19 cellular contexts compared by ENCODE assay signal in genomic region chr22:40613025-40613424, GRCh38. TPM values are rescaled to one million over a fixed set of nuclear protein-coding genes. Genes with fewer than 3 reads are reported as not detected.
DNase-seq lines count a peak whose midpoint lies in the region; ATAC-seq, FAIRE-seq and TF ChIP-seq lines count a peak whose summit lies in the region.
"Had no signal": no experiment of that assay in that cellular context is flagged by ENCODE, and none has a peak within 500 bp of the region (broad histone marks: within the 10 kb centered on the region; RNA-seq: fewer than 3 reads in every experiment).

No MANE protein-coding gene starts in this region.

- H3K4me3 ChIP-seq in A549 (no peak overlapping the region), psoas muscle (no peak overlapping the region), suprapubic skin (no peak overlapping the region)

- H3K9me3 Mint-ChIP-seq in stimulated activated naive B cell treated with anti-CD40 and anti-IgM and Interleukin-4, amounts not matched to agents 10 μg/mL and 1 μg/mL and 100 μg/mL, for 72 hours, result peaks cover 0 to 2% of the 10 kb centered on the region in 2 donors
- H3K9me3 Mint-ChIP-seq: CD4-positive, alpha-beta memory T cell had no signal

- FAIRE-seq in A549 (lab: Jason Lieb, UNC), result no peak
- FAIRE-seq in GM12891 (lab: Jason Lieb, UNC), result peak; percentile 52
- FAIRE-seq: D721Med, G401.6, GM12892 had no signal

- no peak for TF ChIP-seq RAD21 in A549 (conservative IDR thresholded peaks at IDR 0.05 in 1 of 2, IDR thresholded peaks at IDR 0.05 in 1 of 2)

- TF ChIP-seq POLR2A in A549 (IDR thresholded peaks at IDR 0.05; ENCODE audit: low read length), result no peak
- no peak for TF ChIP-seq POLR2A in GM12891 (IDR thresholded peaks at IDR 0.05; ENCODE audit: low read depth, low read length)
- TF ChIP-seq POLR2A in suprapubic skin (IDR thresholded peaks at IDR 0.05), result no peak

- H3K36me3 ChIP-seq in psoas muscle (ENCODE audit: insufficient read depth in 1 of 2, low read depth in 1 of 2), result no peaks in the 10 kb centered on the region
- no peaks in the 10 kb centered on the region for H3K36me3 ChIP-seq in suprapubic skin

- no peaks in the 10 kb centered on the region for H3K9me3 ChIP-seq in A549
- no peaks in the 10 kb centered on the region for H3K9me3 ChIP-seq in psoas muscle
- H3K9me3 ChIP-seq in suprapubic skin, result no peaks in the 10 kb centered on the region

- H3K36me3 Mint-ChIP-seq in stimulated activated naive B cell treated with anti-CD40 and anti-IgM and Interleukin-4, amounts not matched to agents 10 μg/mL and 1 μg/mL and 100 μg/mL, for 72 hours, result peaks cover 9 to 15% of the 10 kb centered on the region in 2 donors

- POLR2A ChIA-PET in A549 (lab: Yijun Ruan, JAX) (no interaction called here), RWPE1 (lab: Yijun Ruan, JAX; ENCODE audit: low non-redundant PET) (no interaction called here)

- no peak overlapping the region for H3K4me3 Mint-ChIP-seq in stimulated activated naive B cell treated with anti-CD40 and anti-IgM and Interleukin-4, amounts not matched to agents 10 μg/mL and 1 μg/mL and 100 μg/mL, for 72 hours
- H3K4me3 Mint-ChIP-seq: B cell; CD4-positive, alpha-beta memory T cell had no signal

- no peaks in the 10 kb centered on the region for H3K27me3 ChIP-seq in psoas muscle (ENCODE audit: insufficient read depth in 3 of 3, low read length in 2 of 3)
- H3K27me3 ChIP-seq in suprapubic skin, result no peaks in the 10 kb centered on the region

- TF ChIP-seq EP300 in A549 (IDR thresholded peaks at IDR 0.05) (no peak), suprapubic skin (IDR thresholded peaks at IDR 0.05) (no peak)

- H3K4me1 ChIP-seq in A549, result peaks cover 53% of the 10 kb centered on the region
- peaks cover 41% of the 10 kb centered on the region for H3K4me1 ChIP-seq in psoas muscle
- peaks cover 18% of the 10 kb centered on the region for H3K4me1 ChIP-seq in suprapubic skin

- no peak for ATAC-seq in A549
- ATAC-seq in psoas muscle, result no peak
- no peak for ATAC-seq in stimulated activated naive B cell treated with anti-CD40 and anti-IgM and Interleukin-4, amounts not matched to agents 10 μg/mL and 1 μg/mL and 100 μg/mL, for 72 hours (replicated peaks)

- DNase-seq in A549 (ENCODE audit: low read depth in 1 of 2, low spot score in 1 of 2) (no peak), GM12891 (ENCODE audit: insufficient read length, low spot score) (no peak), RWPE1 (ENCODE audit: low spot score) (no peak), psoas muscle (no peak), suprapubic skin (ENCODE audit: low spot score in 2 of 2) (no peak), SIG-M5 treated with dmso at 0.1 percent for 504 hours (lab: John Stamatoyannopoulos, UW; ENCODE audit: unreplicated experiment) (no peak)
- no peak for DNase-seq in stimulated activated naive B cell treated with anti-CD40 and anti-IgM and Interleukin-4, amounts not matched to agents 10 μg/mL and 1 μg/mL and 100 μg/mL, for 72 hours
- DNase-seq: C1 segment of cervical spinal cord; CD4-positive, alpha-beta memory T cell; COR-L47; DMS153; DMS79 treated with DMSO at 0.1 percent for 48 hours; EL; HCEC 1CT; KG1 had no signal

- CTCF ChIA-PET in A549 (lab: Yijun Ruan, JAX) (interaction anchor here (0.7 kb wide), 1 partner anchor 43 kb away, joined by 3 read pairs; no protein-coding TSS in a partner anchor), RWPE1 (lab: Yijun Ruan, JAX) (no interaction called here)

- no peaks in the 10 kb centered on the region for H3K27me3 Mint-ChIP-seq in stimulated activated naive B cell treated with anti-CD40 and anti-IgM and Interleukin-4, amounts not matched to agents 10 μg/mL and 1 μg/mL and 100 μg/mL, for 72 hours
- H3K27me3 Mint-ChIP-seq: B cell; CD4-positive, alpha-beta memory T cell had no signal

- peaks cover 18 to 35% of the 10 kb centered on the region in 2 donors for H3K4me1 Mint-ChIP-seq in stimulated activated naive B cell treated with anti-CD40 and anti-IgM and Interleukin-4, amounts not matched to agents 10 μg/mL and 1 μg/mL and 100 μg/mL, for 72 hours

- H3K27ac ChIP-seq in A549 (no peak overlapping the region), RWPE1 (peak overlapping the region; percentile 34; the same call in 1 of the 2 replicates), psoas muscle (peak overlapping the region; percentile 5), suprapubic skin (no peak overlapping the region)

- peak overlapping the region; percentile 22; the same call in 1 of the 3 replicates for H3K4me2 ChIP-seq in A549

- no peak overlapping the region for H3K27ac Mint-ChIP-seq in stimulated activated naive B cell treated with anti-CD40 and anti-IgM and Interleukin-4, amounts not matched to agents 10 μg/mL and 1 μg/mL and 100 μg/mL, for 72 hours
- H3K27ac Mint-ChIP-seq: B cell had no signal

- intact Hi-C loops in psoas muscle (cut with DNase I), result no loop called here

- TF ChIP-seq CTCF in A549 (IDR thresholded peaks at IDR 0.05) (no peak), RWPE1 (conservative IDR thresholded peaks at IDR 0.05; ENCODE audit: low read depth) (no peak), psoas muscle (IDR thresholded peaks at IDR 0.05) (no peak), suprapubic skin (IDR thresholded peaks at IDR 0.05) (no peak)

TF ChIP-seq in A549, 52 proteins besides CTCF, POLR2A, EP300 and RAD21 (continues in another document):
- TF ChIP-seq EHMT2 (IDR thresholded peaks at IDR 0.05; ENCODE audit: low read depth) (no peak), MAFK (IDR thresholded peaks at IDR 0.05; ENCODE audit: partially characterized antibody) (no peak), SMC3 (IDR thresholded peaks at IDR 0.05) (no peak), ZNF302 (CRISPR knock-in tag; IDR thresholded peaks at IDR 0.05) (no peak), GATA3 (IDR thresholded peaks at IDR 0.05; ENCODE audit: borderline replicate concordance) (no peak), HOXB13 (CRISPR knock-in tag; IDR thresholded peaks at IDR 0.05; ENCODE audit: low read depth) (no peak), EHF (CRISPR knock-in tag; IDR thresholded peaks at IDR 0.05) (no peak), JUN (IDR thresholded peaks at IDR 0.05) (no peak), CHD4 (IDR thresholded peaks at IDR 0.05; ENCODE audit: borderline replicate concordance) (no peak)
- TF ChIP-seq, protein P1, sequence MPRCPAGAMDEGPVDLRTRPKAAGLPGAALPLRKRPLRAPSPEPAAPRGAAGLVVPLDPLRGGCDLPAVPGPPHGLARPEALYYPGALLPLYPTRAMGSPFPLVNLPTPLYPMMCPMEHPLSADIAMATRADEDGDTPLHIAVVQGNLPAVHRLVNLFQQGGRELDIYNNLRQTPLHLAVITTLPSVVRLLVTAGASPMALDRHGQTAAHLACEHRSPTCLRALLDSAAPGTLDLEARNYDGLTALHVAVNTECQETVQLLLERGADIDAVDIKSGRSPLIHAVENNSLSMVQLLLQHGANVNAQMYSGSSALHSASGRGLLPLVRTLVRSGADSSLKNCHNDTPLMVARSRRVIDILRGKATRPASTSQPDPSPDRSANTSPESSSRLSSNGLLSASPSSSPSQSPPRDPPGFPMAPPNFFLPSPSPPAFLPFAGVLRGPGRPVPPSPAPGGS (IDR thresholded peaks at IDR 0.05), result no peak
- TF ChIP-seq, protein P2, sequence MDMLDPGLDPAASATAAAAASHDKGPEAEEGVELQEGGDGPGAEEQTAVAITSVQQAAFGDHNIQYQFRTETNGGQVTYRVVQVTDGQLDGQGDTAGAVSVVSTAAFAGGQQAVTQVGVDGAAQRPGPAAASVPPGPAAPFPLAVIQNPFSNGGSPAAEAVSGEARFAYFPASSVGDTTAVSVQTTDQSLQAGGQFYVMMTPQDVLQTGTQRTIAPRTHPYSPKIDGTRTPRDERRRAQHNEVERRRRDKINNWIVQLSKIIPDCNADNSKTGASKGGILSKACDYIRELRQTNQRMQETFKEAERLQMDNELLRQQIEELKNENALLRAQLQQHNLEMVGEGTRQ (IDR thresholded peaks at IDR 0.05), result no peak

TF ChIP-seq in GM12891, 5 proteins besides CTCF, POLR2A, EP300 and RAD21:
- TF ChIP-seq POU2F2 (IDR thresholded peaks at IDR 0.05; ENCODE audit: low read depth, low read length), result no peak
- no peak for TF ChIP-seq PAX5 (IDR thresholded peaks at IDR 0.05; ENCODE audit: insufficient read depth, low read length, severe bottlenecking)
- no peak for TF ChIP-seq POLR2AphosphoS5 (IDR thresholded peaks at IDR 0.05; ENCODE audit: low read depth, low read length)
- no peak for TF ChIP-seq TAF1 (IDR thresholded peaks at IDR 0.05; ENCODE audit: low read depth, low read length)
- no peak for TF ChIP-seq SPI1 (IDR thresholded peaks at IDR 0.05; ENCODE audit: low read depth, low read length)

RNA-seq across cellular contexts. Expression of gene MRTFA, which starts 23.5 kb away (rescaled TPM):
- 6.8 and 12.8 TPM in 2 replicates for polyA plus RNA-seq in A549 (2011; rRNA removed)
- polyA plus RNA-seq in A549 (2012; cell fraction: cytosol; rRNA removed), result 10.8 and 13.9 TPM in 2 replicates
- 42.4 and 49.9 TPM in 2 replicates for polyA plus RNA-seq in A549 (2012; cell fraction: nucleus; rRNA removed)
- polyA plus RNA-seq in A549 (2017; fragmentation: RNase III; extraction: RNeasy Plus Mini Kit Qiagen cat#74134 plus additional on column Dnase treatment), result 41.6 to 48.5 TPM (median 48.3 TPM) in 3 replicates
- 52.3 and 59.4 TPM in 2 replicates for polyA minus RNA-seq in A549 (2011; rRNA and poly(A)+ RNA removed)
- 28.1 TPM for polyA plus RNA-seq in GM12891 (2012; ENCODE audit: low read depth, missing spikeins)
- 10 to 100 TPM; 15.7 to 24.0 (median 20.0) TPM for total RNA-seq in psoas muscle
- polyA plus RNA-seq in psoas muscle, result 10 to 100 TPM; 10.1 to 14.2 (median 14.2) TPM
- total RNA-seq in suprapubic skin, result 100 to 1,000 TPM in 1 of 4 donors, 10 to 100 TPM in 3; 81.6 to 109 (median 94.5) TPM

Comparison
In these comparisons a context has a peak if more than half of its experiments do, and no peak if none do; other contexts are left out.
1. H3K27ac ChIP-seq: peak in RWPE1 (single experiment) and psoas muscle (single experiment); none in A549 (0 of 2) and suprapubic skin (single experiment).